In genomic region chr7:34041716-34042115, GRCh38 we compare ENCODE assay signal across 19 cellular contexts.
"Had no signal": no experiment of that assay in that cellular context is flagged by ENCODE, and none has a peak within 500 bp of the region (broad histone marks: within the 10 kb centered on the region; RNA-seq: fewer than 3 reads in every experiment).

No MANE protein-coding gene starts in this region.

- H3K27me3 Mint-ChIP-seq: brain, naive B cell had no signal

- H3K9me3 Mint-ChIP-seq: activated naive CD8-positive, alpha-beta T cell treated with anti-CD3 and anti-CD28 coated beads for 36 hours; neural progenitor cell; WTC11 had no signal

- H3K4me3 ChIP-seq: gastroesophageal sphincter, hepatocyte, neural progenitor cell, pancreas, thyroid gland, uterus had no signal

- H3K27ac Mint-ChIP-seq: activated naive CD8-positive, alpha-beta T cell treated with anti-CD3 and anti-CD28 coated beads for 36 hours; naive B cell; neural progenitor cell; WTC11 had no signal

- H3K36me3 Mint-ChIP-seq: activated naive CD8-positive, alpha-beta T cell treated with anti-CD3 and anti-CD28 coated beads for 36 hours; brain; naive B cell; neural progenitor cell; WTC11 had no signal

- FAIRE-seq: keratinocyte, pancreas had no signal

- H3K9me3 ChIP-seq: gastroesophageal sphincter, pancreas, thyroid gland, uterus had no signal

- H3K4me2 ChIP-seq: hepatocyte, neural progenitor cell had no signal

- DNase-seq: activated CD4-positive, alpha-beta T cell treated with anti-CD3 and anti-CD28 coated beads for 48 hours; activated naive CD8-positive, alpha-beta T cell treated with anti-CD3 and anti-CD28 coated beads for 36 hours; amygdala; cerebellar nuclear complex; effector memory CD4-positive, alpha-beta T cell; naive B cell; pancreas; stimulated activated CD4-positive, alpha-beta T cell treated with anti-CD3 and anti-CD28 coated beads, Interleukin-12 subunit alpha, Interleukin-12 subunit beta, amount 100 ng/mL, for 4 hours; stimulated activated CD4-positive, alpha-beta T cell treated with anti-CD3 and anti-CD28 coated beads, Interleukin-2, amount 100 ng/mL, for 24 hours; T-helper 2 cell; thyroid gland; uterus had no signal

- H3K27ac ChIP-seq: gastroesophageal sphincter, hepatocyte, neural progenitor cell, pancreas, thyroid gland, uterus had no signal

- H3K4me1 Mint-ChIP-seq: activated naive CD8-positive, alpha-beta T cell treated with anti-CD3 and anti-CD28 coated beads for 36 hours; naive B cell had no signal

- H3K27me3 ChIP-seq: gastroesophageal sphincter, hepatocyte, neural progenitor cell, pancreas, thyroid gland, uterus had no signal

- H3K4me1 ChIP-seq: thyroid gland, uterus had no signal

- H3K4me3 Mint-ChIP-seq: activated naive CD8-positive, alpha-beta T cell treated with anti-CD3 and anti-CD28 coated beads for 36 hours; brain; naive B cell; neural progenitor cell; WTC11 had no signal

- H3K36me3 ChIP-seq: gastroesophageal sphincter, neural progenitor cell, pancreas, thyroid gland, uterus had no signal

- H2AFZ ChIP-seq: hepatocyte, neural progenitor cell had no signal

- ATAC-seq: gastroesophageal sphincter, left lobe of liver, pancreas, WTC11 had no signal

- H3K9ac ChIP-seq: neural progenitor cell had no signal
